In genomic region chr15:78390242-78390641, GRCh38 we compare ENCODE assay signal across 14 cellular contexts. TPM values are rescaled to one million over a fixed set of nuclear protein-coding genes. Genes with fewer than 3 reads are reported as not detected.
DNase-seq lines count a peak whose midpoint lies in the region; ATAC-seq, FAIRE-seq and TF ChIP-seq lines count a peak whose summit lies in the region.
"Had no signal": no experiment of that assay in that cellular context is flagged by ENCODE, and none has a peak within 500 bp of the region (broad histone marks: within the 10 kb centered on the region; RNA-seq: fewer than 3 reads in every experiment).

No MANE protein-coding gene starts in this region.

- no peaks in the 10 kb centered on the region for H3F3A ChIP-seq in GM23338 (replicated peaks; ENCODE audit: low read depth)

- in situ Hi-C loops in K562 (cut with MboI): no loop called here

- H3K27ac ChIP-seq in K562 (ENCODE audit: extremely low read depth, low read depth, low read length): no peak overlapping the region
- H3K27ac ChIP-seq in hepatocyte: peak overlapping the region; percentile 73
- no peak overlapping the region for H3K27ac ChIP-seq in GM23338 (ENCODE audit: low read depth)
- H3K27ac ChIP-seq: BLaER1 treated with 17β-estradiol and CSF1 and Interleukin-3, amounts not matched to agents 10 nM and 100 nM; HL-60 had no signal

- H2AFZ ChIP-seq in K562 (ENCODE audit: low read depth, low read length): no peak overlapping the region
- no peak overlapping the region for H2AFZ ChIP-seq in hepatocyte
- H2AFZ ChIP-seq in GM23338: no peak overlapping the region

- no peak for DNase-seq in HFFc6
- DNase-seq in K562 (ENCODE audit: extremely low read depth in 1 of 4, low spot score in 3 of 4): no peak
- DNase-seq in hepatocyte (ENCODE audit: low spot score): no peak
- no peak for DNase-seq in type B pancreatic cell (ENCODE audit: extremely low spot score, unreplicated experiment)
- DNase-seq in T-helper 17 cell: no peak
- no peak for DNase-seq in GM23338 (ENCODE audit: low spot score)
- no peak for DNase-seq in activated T-helper 2 cell treated with anti-CD3 and anti-CD28 coated beads, Interferon-gamma antibody, Interleukin-2, Interleukin-4, amounts not matched to agents 10 μg/mL and 5 μg/mL and 100 μg/mL, durations not matched to agents 14 hours and 24 hours and 36 hours (ENCODE audit: low spot score)
- DNase-seq: ACHN; CD4-positive, CD25-positive, alpha-beta regulatory T cell; DMS53; H7 had no signal

- H3K27me3 ChIP-seq in K562 (ENCODE audit: control insufficient read depth in 2 of 2, insufficient read depth in 2 of 2, low read length in 2 of 2) (peaks cover 33 to 63% of the 10 kb centered on the region in 2 experiments), hepatocyte (no peaks in the 10 kb centered on the region), GM23338 (ENCODE audit: insufficient read depth) (no peaks in the 10 kb centered on the region)
- H3K27me3 ChIP-seq: BLaER1 treated with 17β-estradiol and CSF1 and Interleukin-3, amounts not matched to agents 10 nM and 100 nM had no signal

- TF ChIP-seq RAD21 in K562 (CRISPR knock-in tag; conservative IDR thresholded peaks at IDR 0.05 in 1 of 2, IDR thresholded peaks at IDR 0.05 in 1 of 2): no peak

- H3K9me1 ChIP-seq in K562 (ENCODE audit: control insufficient read depth, insufficient read depth, low read length): no peaks in the 10 kb centered on the region

- H3K9me3 Mint-ChIP-seq in HFFc6: no peaks in the 10 kb centered on the region
- no peaks in the 10 kb centered on the region for H3K9me3 Mint-ChIP-seq in type B pancreatic cell
- no peaks in the 10 kb centered on the region; the same call in 2 of the 3 replicates for H3K9me3 Mint-ChIP-seq in GM23338
- no peaks in the 10 kb centered on the region for H3K9me3 Mint-ChIP-seq in activated T-helper 2 cell treated with anti-CD3 and anti-CD28 coated beads, Interferon-gamma antibody, Interleukin-2, Interleukin-4, amounts not matched to agents 10 μg/mL and 5 μg/mL and 100 μg/mL, durations not matched to agents 14 hours and 24 hours and 36 hours

- H3K79me2 ChIP-seq in K562 (ENCODE audit: control insufficient read depth, insufficient read depth, low read length) (no peaks in the 10 kb centered on the region), hepatocyte (no peaks in the 10 kb centered on the region), GM23338 (replicated peaks; ENCODE audit: insufficient read depth) (no peaks in the 10 kb centered on the region)

- no peaks in the 10 kb centered on the region for H3K9me3 ChIP-seq in K562 (replicated peaks; ENCODE audit: control insufficient read depth, insufficient read depth, low read depth, low read length)
- H3K9me3 ChIP-seq in hepatocyte (ENCODE audit: low read depth): no peaks in the 10 kb centered on the region
- no peaks in the 10 kb centered on the region for H3K9me3 ChIP-seq in T-helper 17 cell (ENCODE audit: control insufficient read depth, low read length, poor library complexity, severe bottlenecking)

- H3K27me3 Mint-ChIP-seq in HFFc6 (ENCODE audit: insufficient read depth) (peaks cover 40% of the 10 kb centered on the region), type B pancreatic cell (peaks cover 21% of the 10 kb centered on the region), T-helper 17 cell (peaks cover 44% of the 10 kb centered on the region), GM23338 (ENCODE audit: insufficient read depth, low read depth, poor library complexity) (peaks cover 5% of the 10 kb centered on the region)
- peaks cover 14% of the 10 kb centered on the region for H3K27me3 Mint-ChIP-seq in activated T-helper 2 cell treated with anti-CD3 and anti-CD28 coated beads, Interferon-gamma antibody, Interleukin-2, Interleukin-4, amounts not matched to agents 10 μg/mL and 5 μg/mL and 100 μg/mL, durations not matched to agents 14 hours and 24 hours and 36 hours (ENCODE audit: low read depth)

- intact Hi-C loops in K562 (cut with micrococcal nuclease): no loop called here
- intact Hi-C loops in activated T-helper 2 cell treated with anti-CD3 and anti-CD28 coated beads, Interferon-gamma antibody, Interleukin-2, Interleukin-4, amounts not matched to agents 10 μg/mL and 5 μg/mL and 100 μg/mL, durations not matched to agents 14 hours and 24 hours and 36 hours (cut with micrococcal nuclease): no loop called here

- H3K36me3 ChIP-seq in K562 (ENCODE audit: control insufficient read depth, insufficient read depth, low read length): no peaks in the 10 kb centered on the region
- H3K36me3 ChIP-seq in hepatocyte (replicated peaks; ENCODE audit: insufficient read depth, low read depth): no peaks in the 10 kb centered on the region
- H3K36me3 ChIP-seq in GM23338 (ENCODE audit: insufficient read depth): no peaks in the 10 kb centered on the region
- H3K36me3 ChIP-seq: BLaER1 treated with 17β-estradiol and CSF1 and Interleukin-3, amounts not matched to agents 10 nM and 100 nM had no signal

- H3K4me3 Mint-ChIP-seq in HFFc6 (no peak overlapping the region), type B pancreatic cell (peak overlapping the region; percentile 51), T-helper 17 cell (no peak overlapping the region), GM23338 (no peak overlapping the region)
- H3K4me3 Mint-ChIP-seq in activated T-helper 2 cell treated with anti-CD3 and anti-CD28 coated beads, Interferon-gamma antibody, Interleukin-2, Interleukin-4, amounts not matched to agents 10 μg/mL and 5 μg/mL and 100 μg/mL, durations not matched to agents 14 hours and 24 hours and 36 hours (ENCODE audit: low read depth): no peak overlapping the region
- H3K4me3 Mint-ChIP-seq: CD4-positive, CD25-positive, alpha-beta regulatory T cell had no signal

- TF ChIP-seq EP300 in K562 (IDR thresholded peaks at IDR 0.05; ENCODE audit: low read length): no peak

- H3K9me2 ChIP-seq in hepatocyte (replicated peaks; ENCODE audit: insufficient read depth) (no peaks in the 10 kb centered on the region), GM23338 (ENCODE audit: insufficient read depth) (no peaks in the 10 kb centered on the region)

- CTCF ChIA-PET in K562 (lab: Yijun Ruan, JAX; ENCODE audit: low intra/inter-chr PET ratio): no interaction called here

- no peak overlapping the region for H3K4me3 ChIP-seq in K562
- H3K4me3 ChIP-seq in hepatocyte: no peak overlapping the region
- no peak overlapping the region for H3K4me3 ChIP-seq in GM23338
- H3K4me3 ChIP-seq: BLaER1 treated with 17β-estradiol and CSF1 and Interleukin-3, amounts not matched to agents 10 nM and 100 nM had no signal

- ATAC-seq in K562 (no peak), T-helper 17 cell (no peak), GM23338 (no peak)

- POLR2A ChIA-PET in K562 (lab: Yijun Ruan, JAX): no interaction called here

- no peaks in the 10 kb centered on the region for H3K36me3 Mint-ChIP-seq in HFFc6 (ENCODE audit: low read depth)
- H3K36me3 Mint-ChIP-seq in type B pancreatic cell: no peaks in the 10 kb centered on the region
- H3K36me3 Mint-ChIP-seq in T-helper 17 cell (ENCODE audit: low read depth): peaks cover 4% of the 10 kb centered on the region
- H3K36me3 Mint-ChIP-seq in GM23338 (ENCODE audit: low read depth): no peaks in the 10 kb centered on the region
- no peaks in the 10 kb centered on the region for H3K36me3 Mint-ChIP-seq in activated T-helper 2 cell treated with anti-CD3 and anti-CD28 coated beads, Interferon-gamma antibody, Interleukin-2, Interleukin-4, amounts not matched to agents 10 μg/mL and 5 μg/mL and 100 μg/mL, durations not matched to agents 14 hours and 24 hours and 36 hours (ENCODE audit: low read depth)
- H3K36me3 Mint-ChIP-seq: CD4-positive, CD25-positive, alpha-beta regulatory T cell had no signal

- TF ChIP-seq POLR2A in K562 (conservative IDR thresholded peaks at IDR 0.05): no peak

- H3K4me1 Mint-ChIP-seq in HFFc6 (ENCODE audit: low read depth): peaks cover 28% of the 10 kb centered on the region
- H3K4me1 Mint-ChIP-seq in type B pancreatic cell (ENCODE audit: unreplicated experiment): peaks cover 61% of the 10 kb centered on the region
- H3K4me1 Mint-ChIP-seq in T-helper 17 cell: peaks cover 2% of the 10 kb centered on the region
- H3K4me1 Mint-ChIP-seq in GM23338: peaks cover 56% of the 10 kb centered on the region
- no peaks in the 10 kb centered on the region for H3K4me1 Mint-ChIP-seq in activated T-helper 2 cell treated with anti-CD3 and anti-CD28 coated beads, Interferon-gamma antibody, Interleukin-2, Interleukin-4, amounts not matched to agents 10 μg/mL and 5 μg/mL and 100 μg/mL, durations not matched to agents 14 hours and 24 hours and 36 hours (ENCODE audit: low read depth)
- H3K4me1 Mint-ChIP-seq: CD4-positive, CD25-positive, alpha-beta regulatory T cell had no signal

- H3K27ac Mint-ChIP-seq in HFFc6 (peak overlapping the region; percentile 52), type B pancreatic cell (peak overlapping the region; percentile 40), T-helper 17 cell (no peak overlapping the region), GM23338 (no peak overlapping the region)
- H3K27ac Mint-ChIP-seq in activated T-helper 2 cell treated with anti-CD3 and anti-CD28 coated beads, Interferon-gamma antibody, Interleukin-2, Interleukin-4, amounts not matched to agents 10 μg/mL and 5 μg/mL and 100 μg/mL, durations not matched to agents 14 hours and 24 hours and 36 hours: no peak overlapping the region
- H3K27ac Mint-ChIP-seq: CD4-positive, CD25-positive, alpha-beta regulatory T cell had no signal

- WGBS in K562 (ENCODE audit: insufficient coverage, low coverage, missing lambda C conversion rate): 0% methylated on average over 1 of the region's 1 CpG
- 100% methylated on average over 1 of the region's 1 CpG for WGBS in hepatocyte (ENCODE audit: low lambda C conversion rate, missing lambda C conversion rate)

- H4K20me1 ChIP-seq in K562 (replicated peaks; ENCODE audit: control insufficient read depth, insufficient read depth, low read length) (no peaks in the 10 kb centered on the region; the same call in 1 of the 2 replicates), hepatocyte (ENCODE audit: insufficient read depth, poor library complexity, severe bottlenecking) (no peaks in the 10 kb centered on the region), GM23338 (replicated peaks; ENCODE audit: insufficient read depth) (no peaks in the 10 kb centered on the region)
- H4K20me1 ChIP-seq: BLaER1 treated with 17β-estradiol and CSF1 and Interleukin-3, amounts not matched to agents 10 nM and 100 nM had no signal

- BruUV-seq in K562 (replicated peaks; lab: Mats Ljungman, UMichigan): no TSS peak

- TF ChIP-seq CTCF in HFFc6 (IDR thresholded peaks at IDR 0.05): no peak
- TF ChIP-seq CTCF in K562 (IDR thresholded peaks at IDR 0.05 in 2 of 3, conservative IDR thresholded peaks at IDR 0.05 in 1 of 3; ENCODE audit: insufficient read depth in 2 of 3, low read depth in 1 of 3, low read length in 3 of 3): no peak
- no peak for TF ChIP-seq CTCF in hepatocyte (IDR thresholded peaks at IDR 0.05; ENCODE audit: poor library complexity)
- TF ChIP-seq CTCF in type B pancreatic cell (conservative IDR thresholded peaks at IDR 0.05): no peak
- TF ChIP-seq CTCF in GM23338 (conservative IDR thresholded peaks at IDR 0.05; ENCODE audit: low read depth in 2 of 2): no peak

- FAIRE-seq in K562 (lab: Jason Lieb, UNC): no peak

- H3K9ac ChIP-seq in K562 (ENCODE audit: insufficient read depth in 1 of 2, low read depth in 2 of 2, low read length in 2 of 2): no peak overlapping the region
- H3K9ac ChIP-seq: BLaER1 treated with 17β-estradiol and CSF1 and Interleukin-3, amounts not matched to agents 10 nM and 100 nM had no signal

- H3K4me2 ChIP-seq in K562 (ENCODE audit: insufficient read depth, low read length) (no peak overlapping the region), hepatocyte (no peak overlapping the region), GM23338 (no peak overlapping the region)
- H3K4me2 ChIP-seq: BLaER1 treated with 17β-estradiol and CSF1 and Interleukin-3, amounts not matched to agents 10 nM and 100 nM had no signal

- H3K4me1 ChIP-seq in K562 (replicated peaks in 1 of 2; ENCODE audit: control insufficient read depth in 2 of 2, insufficient read depth in 2 of 2, low read length in 2 of 2) (no peaks in the 10 kb centered on the region), hepatocyte (ENCODE audit: insufficient read depth) (peaks cover 28% of the 10 kb centered on the region), GM23338 (ENCODE audit: insufficient read depth) (peaks cover 32% of the 10 kb centered on the region)
- H3K4me1 ChIP-seq: BLaER1 treated with 17β-estradiol and CSF1 and Interleukin-3, amounts not matched to agents 10 nM and 100 nM had no signal

RNA-seq across cellular contexts. Expression of gene IREB2, which starts 47.8 kb away (rescaled TPM):
- 10 to 100 TPM; 35.8 to 42.5 (median 38.5) TPM for total RNA-seq in HFFc6 (2021; fragmentation: NEBNext Ultra II Directional; extraction: Animal tissue kit (Norgen Biotek cat#: 25700))
- 54.9 and 123 TPM in 2 replicates for total RNA-seq in K562 (2011; cell fraction: chromatin; rRNA removed; ENCODE audit: low replicate concordance)
- 23.8 and 30.0 TPM in 2 replicates for total RNA-seq in K562 (2011; cell fraction: nucleolus; rRNA removed)
- 48.5 and 72.4 TPM in 2 replicates for total RNA-seq in K562 (2011; cell fraction: nucleoplasm; rRNA removed)
- total RNA-seq in K562 (2014; rRNA removed): 16.8 and 17.1 TPM in 2 replicates
- total RNA-seq in K562 (2014; rRNA removed; fragmentation: Illumina TruSeq; extraction: Trizol): 37.7 and 48.0 TPM in 2 replicates
- total RNA-seq in K562 (2015; rRNA removed; fragmentation: Illumina TruSeq; extraction: Trizol): 30.8 and 34.0 TPM in 2 replicates
- 56.6 and 61.7 TPM in 2 replicates for total RNA-seq in K562 (2021)
- 51.5 and 59.1 TPM in 2 replicates for polyA plus RNA-seq in K562 (2011; rRNA removed)
- 13.6 and 22.2 TPM in 2 replicates for polyA plus RNA-seq in K562 (2011; cell fraction: cytosol; rRNA removed)
- 19.4 and 22.1 TPM in 2 replicates for polyA plus RNA-seq in K562 (2011; cell fraction: nucleus; rRNA removed)
- 26.6 and 30.9 TPM in 2 replicates for polyA plus RNA-seq in K562 (2012)
- polyA plus RNA-seq in K562 (2014; fragmentation: Illumina TruSeq; extraction: Trizol): 45.4 and 53.2 TPM in 2 replicates
- polyA plus RNA-seq in K562 (2014; fragmentation: Nextera tagmentation; extraction: Ambion mirVana): 10 to 100 TPM; 18.0 to 21.4 TPM
- polyA plus RNA-seq in K562 (2014; rRNA removed): 24.1 and 25.4 TPM in 2 replicates
- polyA minus RNA-seq in K562 (2011; rRNA and poly(A)+ RNA removed): 106 and 117 TPM in 2 replicates
- polyA minus RNA-seq in K562 (2011; cell fraction: cytosol; rRNA and poly(A)+ RNA removed): 41.6 and 62.7 TPM in 2 replicates
- polyA minus RNA-seq in K562 (2011; cell fraction: nucleus; rRNA and poly(A)+ RNA removed): 31.2 and 42.7 TPM in 2 replicates
- 46.6 and 54.0 TPM in 2 replicates for total RNA-seq in hepatocyte
- 20.4 and 22.7 TPM in 2 replicates for polyA plus RNA-seq in hepatocyte
- total RNA-seq in type B pancreatic cell (ENCODE audit: low replicate concordance): 76.9 and 83.8 TPM in 2 replicates
- total RNA-seq in T-helper 17 cell: 10 to 100 TPM; 51.9 to 56.3 TPM
- total RNA-seq in GM23338 (2014; rRNA removed; shearing (Covaris generic)): 68.4 and 78.2 TPM in 2 replicates
- polyA plus RNA-seq in GM23338 (2016; fragmentation: Nextera tagmentation; extraction: Ambion mirVana): 19.2 and 23.4 TPM in 2 replicates
- total RNA-seq in activated T-helper 2 cell treated with anti-CD3 and anti-CD28 coated beads, Interferon-gamma antibody, Interleukin-2, Interleukin-4, amounts not matched to agents 10 μg/mL and 5 μg/mL and 100 μg/mL, durations not matched to agents 14 hours and 24 hours and 36 hours: 97.8 and 101 TPM in 2 replicates

RNA-seq across cellular contexts. Expression of gene CRABP1, which starts 50.1 kb away (rescaled TPM):
- total RNA-seq in HFFc6 (2021; fragmentation: NEBNext Ultra II Directional; extraction: Animal tissue kit (Norgen Biotek cat#: 25700)): not detected
- total RNA-seq in K562 (2011; cell fraction: chromatin; rRNA removed; ENCODE audit: low replicate concordance): not detected in 2 replicates
- not detected in 2 replicates for total RNA-seq in K562 (2011; cell fraction: nucleolus; rRNA removed)
- total RNA-seq in K562 (2011; cell fraction: nucleoplasm; rRNA removed): not detected in 2 replicates
- total RNA-seq in K562 (2014; rRNA removed) (not detected in 2 replicates), K562 (2014; rRNA removed; fragmentation: Illumina TruSeq; extraction: Trizol) (not detected in 2 replicates), K562 (2015; rRNA removed; fragmentation: Illumina TruSeq; extraction: Trizol) (not detected in 2 replicates), K562 (2021) (0.40 and 0.60 TPM in 2 replicates), hepatocyte (132 and 140 TPM in 2 replicates), type B pancreatic cell (ENCODE audit: low replicate concordance) (20.5 and 685 TPM in 2 replicates), T-helper 17 cell (not detected)
- polyA plus RNA-seq in K562 (2011; rRNA removed) (not detected in 2 replicates), K562 (2014; fragmentation: Illumina TruSeq; extraction: Trizol) (not detected in 2 replicates), K562 (2014; fragmentation: Nextera tagmentation; extraction: Ambion mirVana) (not detected), K562 (2014; rRNA removed) (not detected in 2 replicates), hepatocyte (153 and 179 TPM in 2 replicates), GM23338 (2016; fragmentation: Nextera tagmentation; extraction: Ambion mirVana) (522 and 536 TPM in 2 replicates)
- polyA plus RNA-seq in K562 (2011; cell fraction: cytosol; rRNA removed): not detected in 2 replicates
- not detected in 2 replicates for polyA plus RNA-seq in K562 (2011; cell fraction: nucleus; rRNA removed)
- polyA plus RNA-seq in K562 (2012): not detected in 2 replicates
- not detected in 2 replicates for polyA minus RNA-seq in K562 (2011; rRNA and poly(A)+ RNA removed)
- polyA minus RNA-seq in K562 (2011; cell fraction: cytosol; rRNA and poly(A)+ RNA removed): not detected in 2 replicates
- not detected in 2 replicates for polyA minus RNA-seq in K562 (2011; cell fraction: nucleus; rRNA and poly(A)+ RNA removed)
- total RNA-seq in GM23338 (2014; rRNA removed; shearing (Covaris generic)): 127 and 156 TPM in 2 replicates
- total RNA-seq in activated T-helper 2 cell treated with anti-CD3 and anti-CD28 coated beads, Interferon-gamma antibody, Interleukin-2, Interleukin-4, amounts not matched to agents 10 μg/mL and 5 μg/mL and 100 μg/mL, durations not matched to agents 14 hours and 24 hours and 36 hours: 0.57 TPM in 1 of 2 replicates, not detected in the other
- total RNA-seq: A172; CD4-positive, CD25-positive, alpha-beta regulatory T cell had no signal
- polyA plus RNA-seq: CD4-positive, CD25-positive, alpha-beta regulatory T cell had no signal

Comparison
In these comparisons a context has a peak if more than half of its experiments do, and no peak if none do; other contexts are left out.
1. H3K27ac Mint-ChIP-seq: peak in HFFc6 (single experiment) and type B pancreatic cell (single experiment); none in T-helper 17 cell (single experiment), GM23338 (single experiment) and activated T-helper 2 cell treated with anti-CD3 and anti-CD28 coated beads, Interferon-gamma antibody, Interleukin-2, Interleukin-4, amounts not matched to agents 10 μg/mL and 5 μg/mL and 100 μg/mL, durations not matched to agents 14 hours and 24 hours and 36 hours (single experiment).
2. RNA of gene CRABP1, which starts 50.1 kb away (total RNA-seq): 20.5 to 685 TPM in type B pancreatic cell, 127 to 156 TPM in GM23338 and 132 to 140 TPM in hepatocyte; 0.57 TPM in activated T-helper 2 cell treated with anti-CD3 and anti-CD28 coated beads, Interferon-gamma antibody, Interleukin-2, Interleukin-4, amounts not matched to agents 10 μg/mL and 5 μg/mL and 100 μg/mL, durations not matched to agents 14 hours and 24 hours and 36 hours, not detected in HFFc6, 0.40 to 0.60 TPM in K562 and not detected in T-helper 17 cell; every median in the first group is over 10 times any median in the second.